ENCODE assay signal across 23 cellular contexts in the genomic region with DNA sequence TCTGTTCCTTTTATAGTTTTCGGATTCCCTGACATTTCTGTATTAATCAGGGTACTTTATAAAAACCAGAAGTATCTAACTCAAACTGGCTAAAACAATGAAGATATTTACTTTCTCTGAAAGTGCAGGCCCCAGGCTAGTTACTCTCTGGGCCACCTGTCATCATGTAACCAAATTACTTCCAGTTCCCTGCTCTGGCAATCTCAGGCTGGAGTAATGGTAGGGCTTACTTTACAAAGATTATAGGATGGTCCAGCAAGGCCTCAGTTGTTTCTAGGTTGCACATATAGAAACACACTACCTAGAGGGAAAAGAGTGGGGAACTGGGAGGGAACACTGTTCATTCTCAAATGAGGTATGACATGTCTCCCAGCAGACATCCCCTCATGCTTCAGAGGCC.
"Had no signal": no experiment of that assay in that cellular context is flagged by ENCODE, and none has a peak within 500 bp of the region (broad histone marks: within the 10 kb centered on the region; RNA-seq: fewer than 3 reads in every experiment).

No MANE protein-coding gene starts in this region.

- H3K9me3 ChIP-seq: adrenal gland, ascending aorta, suprapubic skin, vagina had no signal

- H3K4me1 ChIP-seq: adrenal gland, ascending aorta, foreskin keratinocyte, left lung, suprapubic skin, vagina had no signal

- DNase-seq: activated CD4-positive, alpha-beta T cell treated with anti-CD3 and anti-CD28 coated beads for 1 hour; activated CD4-positive, alpha-beta T cell treated with anti-CD3 and anti-CD28 coated beads, Interleukin-2, amount 50 U/mL, for 1 hour; activated naive CD4-positive, alpha-beta T cell; activated T-cell treated with anti-CD3 and anti-CD28 coated beads, Interleukin-2, amount 50 U/mL, for 4 hours; adrenal gland; brain microvascular endothelial cell; caudate nucleus; dermis blood vessel endothelial cell; effector CD8-positive, alpha-beta T cell; foreskin keratinocyte; left lung; naive B cell; occipital lobe; small intestine; stimulated activated CD4-positive, alpha-beta T cell treated with anti-CD3 and anti-CD28 coated beads, Interleukin-2, amount 100 ng/mL, for 24 hours; stimulated activated naive CD8-positive, alpha-beta T cell treated with anti-CD3 and anti-CD28 coated beads, Interleukin-15, amount 100 ng/mL, for 72 hours; trophoblast cell had no signal

- H3K27ac ChIP-seq: adrenal gland, ascending aorta, brain microvascular endothelial cell, foreskin keratinocyte, left lung, suprapubic skin, vagina had no signal

- H3K27me3 ChIP-seq: adrenal gland, ascending aorta, brain microvascular endothelial cell, foreskin keratinocyte, left lung, suprapubic skin, vagina had no signal

- ATAC-seq: activated T-cell treated with anti-CD3 and anti-CD28 coated beads, Interleukin-2, amount 50 U/mL, for 4 hours; foreskin keratinocyte; left lung; sciatic nerve; stimulated activated effector memory CD8-positive, alpha-beta T cell treated with anti-CD3 and anti-CD28 coated beads, Interleukin-12 subunit alpha, Interleukin-12 subunit beta, amount 100 ng/mL, for 72 hours; stimulated activated naive CD8-positive, alpha-beta T cell treated with anti-CD3 and anti-CD28 coated beads, Interleukin-15, amount 100 ng/mL, for 72 hours had no signal

- H3K4me3 ChIP-seq: adrenal gland, ascending aorta, left lung, lung, suprapubic skin, vagina had no signal

- H3K36me3 ChIP-seq: adrenal gland, ascending aorta, brain microvascular endothelial cell, left lung, suprapubic skin, vagina had no signal
